23 cellular contexts compared by ENCODE assay signal in the genomic region with DNA sequence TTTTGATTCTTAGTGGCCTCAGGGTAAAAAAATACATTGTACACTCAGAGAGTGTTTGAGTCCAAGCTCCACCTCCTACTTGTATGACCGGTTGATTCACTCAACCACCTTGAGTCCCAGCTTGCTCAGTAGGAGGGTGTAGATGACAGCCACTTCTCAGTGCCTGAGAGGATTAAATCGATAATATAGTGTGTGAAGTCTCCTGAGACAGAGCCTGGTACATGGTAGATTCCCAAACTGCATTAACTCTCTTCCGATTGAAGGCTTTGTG. TPM values are rescaled to one million over a fixed set of nuclear protein-coding genes. Genes with fewer than 3 reads are reported as not detected.
DNase-seq lines count a peak whose midpoint lies in the region; TF ChIP-seq lines count a peak whose summit lies in the region.
"Had no signal": no experiment of that assay in that cellular context is flagged by ENCODE, and none has a peak within 500 bp of the region (broad histone marks: within the 10 kb centered on the region; RNA-seq: fewer than 3 reads in every experiment).

No MANE protein-coding gene starts in this region.

- no peak overlapping the region for H3K14ac ChIP-seq in trophoblast cell (ENCODE audit: low read length)

- no peak overlapping the region for H3K18ac ChIP-seq in trophoblast cell (ENCODE audit: low read length)

- no peak overlapping the region for H3K4ac ChIP-seq in trophoblast cell (ENCODE audit: low read depth, low read length)

- H3K9me3 ChIP-seq in trophoblast cell (ENCODE audit: insufficient read depth, low read depth, low read length) (no peaks in the 10 kb centered on the region), A673 (ENCODE audit: low read depth, low read length, poor library complexity, severe bottlenecking) (no peaks in the 10 kb centered on the region)
- H3K9me3 ChIP-seq: ascending aorta, SK-N-SH had no signal

- H3K4me1 ChIP-seq in trophoblast cell (ENCODE audit: control insufficient read depth in 1 of 2, insufficient read depth in 2 of 2, low read length in 2 of 2) (peaks cover 11% of the 10 kb centered on the region in 2 experiments), A673 (ENCODE audit: insufficient read depth, low read length, poor library complexity, severe bottlenecking) (no peaks in the 10 kb centered on the region)
- H3K4me1 ChIP-seq: ascending aorta had no signal

- H3K27ac ChIP-seq in epithelial cell of prostate (peak overlapping the region; percentile 18), trophoblast cell (ENCODE audit: low read depth, low read length) (no peak overlapping the region), dorsolateral prefrontal cortex (no peak overlapping the region), A673 (ENCODE audit: low read depth, low read length, poor library complexity, severe bottlenecking) (no peak overlapping the region)
- H3K27ac ChIP-seq: ascending aorta had no signal

- H3K36me3 ChIP-seq in trophoblast cell (ENCODE audit: control insufficient read depth in 1 of 2, insufficient read depth in 2 of 2, low read length in 2 of 2), result no peaks in the 10 kb centered on the region
- no peaks in the 10 kb centered on the region for H3K36me3 ChIP-seq in A673 (ENCODE audit: insufficient read depth, low read length, poor library complexity, severe bottlenecking)
- H3K36me3 ChIP-seq: ascending aorta had no signal

- no peak overlapping the region for H4K91ac ChIP-seq in trophoblast cell (ENCODE audit: low read depth, low read length)

- no peak overlapping the region for H2BK5ac ChIP-seq in trophoblast cell (ENCODE audit: low read depth, low read length, poor library complexity)

- no peak overlapping the region for H2BK12ac ChIP-seq in trophoblast cell (ENCODE audit: low read length)

- H3K79me1 ChIP-seq in trophoblast cell (ENCODE audit: low read length), result peaks cover 11% of the 10 kb centered on the region

- H4K12ac ChIP-seq in trophoblast cell (ENCODE audit: low read depth, low read length), result no peak overlapping the region

- no peak overlapping the region for H3K9ac ChIP-seq in trophoblast cell (ENCODE audit: low read length)
- H3K9ac ChIP-seq: SK-N-SH had no signal

- H2AFZ ChIP-seq in trophoblast cell (ENCODE audit: insufficient read depth, low read length, poor library complexity), result no peak overlapping the region
- H2AFZ ChIP-seq: GM23338 had no signal

- H3K4me3 ChIP-seq in trophoblast cell (ENCODE audit: low read depth, low read length), result no peak overlapping the region
- H3K4me3 ChIP-seq in dorsolateral prefrontal cortex, result no peak overlapping the region
- no peak overlapping the region for H3K4me3 ChIP-seq in A673 (ENCODE audit: low read depth, low read length, poor library complexity, severe bottlenecking)
- H3K4me3 ChIP-seq: ascending aorta, GM23338 had no signal

- DNase-seq in NCI-H2107 treated with DMSO at 0.1 percent for 48 hours (lab: John Stamatoyannopoulos, UW; ENCODE audit: unreplicated experiment), result peak; percentile 57
- no peak for DNase-seq in NCI-H2107 (lab: John Stamatoyannopoulos, UW)
- peak; percentile 14 for DNase-seq in NCI-H345 treated with DMSO at 0.1 percent for 48 hours (lab: John Stamatoyannopoulos, UW; ENCODE audit: unreplicated experiment)
- peak; percentile 65 for DNase-seq in epithelial cell of prostate (ENCODE audit: low read depth, low spot score)
- peak; percentile 25 to 68 for DNase-seq in trophoblast cell
- no peak for DNase-seq in posterior vena cava (ENCODE audit: low spot score)
- no peak for DNase-seq in dorsolateral prefrontal cortex
- DNase-seq in A673 (ENCODE audit: low spot score), result no peak
- DNase-seq: activated CD4-positive, alpha-beta T cell treated with anti-CD3 and anti-CD28 coated beads for 48 hours; AML-193; CD8-positive, alpha-beta memory T cell; central memory CD4-positive, alpha-beta T cell; DMS153; Karpas-422; NCI-H1048; NCI-H2081; NCI-H524 treated with DMSO at 0.1 percent for 48 hours; SK-N-SH; small intestine; T-helper 17 cell had no signal

- H2BK120ac ChIP-seq in trophoblast cell (ENCODE audit: insufficient read depth, low read length, poor library complexity), result no peak overlapping the region

- TF ChIP-seq CTCF in dorsolateral prefrontal cortex (IDR thresholded peaks at IDR 0.05 in 54 of 56, conservative IDR thresholded peaks at IDR 0.05 in 2 of 56; ENCODE audit: low read depth in 1 of 56, partially characterized antibody in 56 of 56) (no peak), A673 (conservative IDR thresholded peaks at IDR 0.05; ENCODE audit: low read depth, low read length) (no peak)

- H3K4me2 ChIP-seq in trophoblast cell (ENCODE audit: low read length), result no peak overlapping the region
- H3K4me2 ChIP-seq: GM23338, SK-N-SH had no signal

- no peak overlapping the region for H3K23ac ChIP-seq in trophoblast cell (ENCODE audit: low read length)

- H3K27me3 ChIP-seq in trophoblast cell (ENCODE audit: insufficient read depth, low read length), result no peaks in the 10 kb centered on the region
- peaks cover 0 to 4% (median 0%) of the 10 kb centered on the region in 45 donors for H3K27me3 ChIP-seq in dorsolateral prefrontal cortex
- no peaks in the 10 kb centered on the region for H3K27me3 ChIP-seq in A673 (replicated peaks; ENCODE audit: insufficient read depth, low read depth, low read length, poor library complexity)
- H3K27me3 ChIP-seq: ascending aorta had no signal

- no peaks in the 10 kb centered on the region for H3K79me2 ChIP-seq in trophoblast cell (ENCODE audit: control insufficient read depth, insufficient read depth, low read length, poor library complexity)

- POLR2A ChIA-PET in A673 (lab: Charles Lee; ENCODE audit: low non-redundant PET), result no interaction called here

- CTCF ChIA-PET in A673 (lab: Charles Lee), result no interaction called here

- H2AK5ac ChIP-seq in trophoblast cell (ENCODE audit: low read length), result no peak overlapping the region

- intact Hi-C loops in posterior vena cava (cut with DNase I), result loop anchor here in 1 of 2 donors (5.0 kb wide), 1 partner anchor 597 kb away; no protein-coding TSS in a partner anchor
- intact Hi-C loops in dorsolateral prefrontal cortex (cut with DNase I), result loop anchor here in 1 of 2 donors (5.0 kb wide), 1 partner anchor 38 kb away; no protein-coding TSS in a partner anchor
- intact Hi-C loops in A673 (cut with micrococcal nuclease; ENCODE audit: unreplicated experiment), result no loop called here

- no peak overlapping the region for H4K8ac ChIP-seq in trophoblast cell (ENCODE audit: low read depth, low read length)

- no CpG with 5 or more reads among the region's 3 CpGs for WGBS in trophoblast cell (ENCODE audit: extremely low coverage, insufficient coverage, insufficient read length)

- no TSS peak for BruUV-seq in A673 (replicated peaks; lab: Mats Ljungman, UMichigan)

RNA-seq across cellular contexts. Expression of a gene that starts 38.4 kb away (rescaled TPM):
- polyA plus RNA-seq in trophoblast cell (2013), result 2.6 and 3.2 TPM in 2 replicates
- not detected for total RNA-seq in posterior vena cava
- 1 to 10 TPM in 2 of 120 experiments, under 1 TPM in 97, not detected in 21; 0.10 to 1.2 (median 0.31) TPM for total RNA-seq in dorsolateral prefrontal cortex
- not detected in 2 replicates for total RNA-seq in A673 (2021)
- total RNA-seq: A172, ascending aorta, T-helper 17 cell had no signal
- polyA plus RNA-seq: CD8-positive, alpha-beta memory T cell; SK-N-SH had no signal

RNA-seq across cellular contexts. Expression of a gene that starts 48.8 kb away (rescaled TPM):
- polyA plus RNA-seq in trophoblast cell (2013), result 231 and 235 TPM in 2 replicates
- total RNA-seq in posterior vena cava (10 to 100 TPM; 92.3 to 93.8 TPM), dorsolateral prefrontal cortex (100 to 1,000 TPM in 113 of 120 experiments, 10 to 100 TPM in 7; 76.0 to 224 (median 129) TPM), A673 (2021) (185 and 193 TPM in 2 replicates)

Comparison
In these comparisons a context has a peak if more than half of its experiments do, and no peak if none do; other contexts are left out.
1. DNase-seq: peak in NCI-H2107 treated with DMSO at 0.1 percent for 48 hours (single experiment), NCI-H345 treated with DMSO at 0.1 percent for 48 hours (single experiment), epithelial cell of prostate (single experiment) and trophoblast cell (2 of 2); none in NCI-H2107 (single experiment), posterior vena cava (single experiment), dorsolateral prefrontal cortex (0 of 10) and A673 (single experiment).